ENCODE assay signal across 8 cellular contexts in the genomic region with DNA sequence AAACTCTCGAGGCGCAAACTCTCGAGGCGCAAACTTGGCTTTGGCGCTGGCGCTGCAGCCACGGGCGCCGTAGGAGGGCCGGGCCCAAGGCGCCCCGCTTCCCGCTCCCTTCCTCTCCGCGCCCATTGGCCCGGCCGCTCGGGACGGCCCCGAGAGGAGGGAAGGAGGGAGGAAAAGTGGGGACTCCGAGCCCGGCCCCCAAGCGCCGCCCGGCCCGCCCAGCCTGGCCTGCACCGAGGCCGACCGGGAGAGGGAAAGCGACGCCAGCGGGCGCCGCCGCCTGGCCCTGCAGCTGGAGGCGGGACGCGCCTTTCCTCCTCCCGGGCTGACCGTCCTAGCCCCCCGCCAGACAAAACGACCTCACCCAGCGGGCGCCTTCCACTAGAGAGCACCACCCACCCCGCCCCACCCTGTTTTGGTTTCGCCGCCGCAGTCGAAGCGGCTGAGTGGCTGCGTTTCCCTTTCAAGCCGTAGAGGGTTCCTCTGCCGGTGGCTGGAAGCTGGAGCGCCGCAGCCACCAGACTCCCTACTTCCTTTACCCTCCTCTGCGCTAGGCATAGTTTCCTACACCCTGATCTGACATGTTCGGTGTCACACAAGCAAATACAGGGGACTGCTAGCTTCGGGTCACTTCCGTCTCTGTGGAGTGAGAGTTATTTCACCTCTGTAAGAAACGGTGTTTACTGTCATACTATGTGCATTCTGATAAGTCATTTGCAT. TPM values are rescaled to one million over a fixed set of nuclear protein-coding genes. Genes with fewer than 3 reads are reported as not detected.
DNase-seq lines count a peak whose midpoint lies in the region; ATAC-seq and TF ChIP-seq lines count a peak whose summit lies in the region.

Gene MBOAT1, minus strand, starts transcription at position 78 of the 720 bp plus-strand sequence. CDS start 235 bp downstream, outside the sequence.

- no peaks in the 10 kb centered on the region for H3K36me3 ChIP-seq in colonic mucosa

- peak within 1 kb of the TSS; percentile 75 for H3K4me3 ChIP-seq in colonic mucosa

- H3K27ac ChIP-seq in colonic mucosa: peak within 1 kb of the TSS; percentile 96

- no peaks in the 10 kb centered on the region for H3K27me3 ChIP-seq in colonic mucosa

- H3K9ac ChIP-seq in colonic mucosa (ENCODE audit: low read depth in 2 of 2, low read length in 2 of 2): peak within 1 kb of the TSS; percentile 93 to 95

- H3K9me3 ChIP-seq in colonic mucosa: no peaks in the 10 kb centered on the region

- DNase-seq in AG09319 (ENCODE audit: extremely low read depth, low read depth): peak; percentile 83
- peak; percentile 87 for DNase-seq in NCI-H226
- DNase-seq in activated CD4-positive, alpha-beta T cell treated with anti-CD3 and anti-CD28 coated beads for 1 hour: peak; percentile 44
- DNase-seq in colonic mucosa: peak; percentile 93
- peak; percentile 93 for DNase-seq in left lobe of liver (ENCODE audit: low spot score)
- peak; percentile 67 to 78 for DNase-seq in stimulated activated CD4-positive, alpha-beta T cell treated with anti-CD3 and anti-CD28 coated beads, Interleukin-2, amount 100 ng/mL, for 24 hours

- intact Hi-C loops in colonic mucosa (cut with DNase I): loop anchor here (10.0 kb wide), 1 partner anchor 88 kb away; no protein-coding TSS in a partner anchor

- H3K4me1 ChIP-seq in colonic mucosa: peaks cover 25% of the 10 kb centered on the region

- TF ChIP-seq CTCF in AG09319 (IDR thresholded peaks at IDR 0.05; ENCODE audit: low read depth, low read length) (peak; percentile 16), colonic mucosa (IDR thresholded peaks at IDR 0.05) (no peak)

- ATAC-seq in GM18909 (IDR thresholded peaks at IDR 0.05; ENCODE audit: poor library complexity, unreplicated experiment) (peak; percentile 85), HG03139 (IDR thresholded peaks at IDR 0.05; ENCODE audit: unreplicated experiment) (peak; percentile 80), left lobe of liver (peak; percentile 96)

RNA-seq across cellular contexts. Expression of gene MBOAT1, which starts in this region (rescaled TPM):
- total RNA-seq in colonic mucosa: 10 to 100 TPM; 45.7 to 54.1 TPM
- 4.6 TPM for total RNA-seq in left lobe of liver

Comparison
In these comparisons a context has a peak if more than half of its experiments do, and no peak if none do; other contexts are left out.
1. Peak in every context shown above with its lines: DNase-seq, ATAC-seq, H3K4me3 ChIP-seq and H3K27ac ChIP-seq.